ENCODE assay signal across 1 cellular context in genomic region chr9:27377147-27377807, GRCh38.
TF ChIP-seq lines count a peak whose summit lies in the region.

No MANE protein-coding gene starts in this region.

TF ChIP-seq in SK-N-SH, 30 proteins besides CTCF, POLR2A, EP300 and RAD21 (continued from another document):
- no peak for TF ChIP-seq RFX5 (IDR thresholded peaks at IDR 0.05; ENCODE audit: low read length)
